In genomic region chr7:25358831-25359350, GRCh38 we compare ENCODE assay signal across 20 cellular contexts.
A peak's percentile ranks its signal among the peaks of the same experiment; 100 is the strongest.
DNase-seq lines count a peak whose midpoint lies in the region; TF ChIP-seq lines count a peak whose summit lies in the region.
"Had no signal": no experiment of that assay in that cellular context is flagged by ENCODE, and none has a peak within 500 bp of the region (broad histone marks: within the 10 kb centered on the region; RNA-seq: fewer than 3 reads in every experiment).

No MANE protein-coding gene starts in this region.

- H3K9me3 ChIP-seq in endocrine pancreas (ENCODE audit: control insufficient read depth, low read length) (no peaks in the 10 kb centered on the region), neural progenitor cell (ENCODE audit: low read depth) (no peaks in the 10 kb centered on the region), suprapubic skin (no peaks in the 10 kb centered on the region), adrenal gland (replicated peaks in 1 of 3) (no peaks in the 10 kb centered on the region)
- H3K9me3 ChIP-seq: body of pancreas, left ventricle myocardium inferior, right lobe of liver had no signal

- peak; percentile 79 for DNase-seq in G401 (ENCODE audit: low spot score)
- peak; percentile 45 for DNase-seq in NCI-H2227 (lab: John Stamatoyannopoulos, UW; ENCODE audit: unreplicated experiment)
- no peak for DNase-seq in neural progenitor cell (ENCODE audit: low spot score)
- no peak for DNase-seq in NCI-H510A (lab: John Stamatoyannopoulos, UW)
- DNase-seq in KG1 (lab: John Stamatoyannopoulos, UW): no peak
- no peak for DNase-seq in suprapubic skin (ENCODE audit: low spot score in 2 of 2)
- DNase-seq in adrenal gland: no peak
- DNase-seq: activated CD4-positive, alpha-beta T cell treated with anti-CD3 and anti-CD28 coated beads for 36 hours; activated CD8-positive, alpha-beta memory T cell treated with anti-CD3 and anti-CD28 coated beads, Interleukin-2, amount 10 ng/mL, durations not matched to agents 7 days and 5 days; body of pancreas; Calu3; IMR-90; left ventricle myocardium inferior; NCI-H524; right lobe of liver had no signal

- no peaks in the 10 kb centered on the region for H3K36me3 Mint-ChIP-seq in neural progenitor cell
- H3K36me3 Mint-ChIP-seq: activated CD8-positive, alpha-beta memory T cell treated with anti-CD3 and anti-CD28 coated beads, Interleukin-2, amount 10 ng/mL, durations not matched to agents 7 days and 5 days; activated naive CD8-positive, alpha-beta T cell had no signal

- H3K4me3 Mint-ChIP-seq in neural progenitor cell: no peak overlapping the region
- H3K4me3 Mint-ChIP-seq: activated CD4-positive, alpha-beta T cell treated with anti-CD3 and anti-CD28 coated beads for 36 hours; activated CD8-positive, alpha-beta memory T cell treated with anti-CD3 and anti-CD28 coated beads, Interleukin-2, amount 10 ng/mL, durations not matched to agents 7 days and 5 days; activated naive CD8-positive, alpha-beta T cell; activated T-helper 17 cell treated with anti-CD3 and anti-CD28 coated beads, Interleukin-2, amount 50 U/mL, for 72 hours; GM23338 had no signal

- H3K9ac ChIP-seq in endocrine pancreas (ENCODE audit: control insufficient read depth, insufficient read depth, low read length) (no peak overlapping the region), neural progenitor cell (no peak overlapping the region)

- H3K9me3 Mint-ChIP-seq in neural progenitor cell: peaks cover 9% of the 10 kb centered on the region
- H3K9me3 Mint-ChIP-seq: activated T-helper 17 cell treated with anti-CD3 and anti-CD28 coated beads, Interleukin-2, amount 50 U/mL, for 72 hours; GM23338 had no signal

- peak overlapping the region; percentile 93 for H3K4me3 ChIP-seq in endocrine pancreas (ENCODE audit: control insufficient read depth, insufficient read depth, low read length)
- no peak overlapping the region for H3K4me3 ChIP-seq in neural progenitor cell
- H3K4me3 ChIP-seq in suprapubic skin: no peak overlapping the region
- H3K4me3 ChIP-seq in adrenal gland: no peak overlapping the region
- H3K4me3 ChIP-seq: body of pancreas, coronary artery, GM23338, left ventricle myocardium inferior, right lobe of liver had no signal

- no peaks in the 10 kb centered on the region for H3F3A ChIP-seq in neural progenitor cell (ENCODE audit: low read depth)

- H3K27me3 Mint-ChIP-seq in neural progenitor cell (ENCODE audit: insufficient read depth, low read depth): peaks cover 5% of the 10 kb centered on the region
- H3K27me3 Mint-ChIP-seq: activated naive CD8-positive, alpha-beta T cell had no signal

- H3K36me3 ChIP-seq in endocrine pancreas (ENCODE audit: control insufficient read depth, insufficient read depth, low read length): no peaks in the 10 kb centered on the region
- H3K36me3 ChIP-seq in neural progenitor cell: no peaks in the 10 kb centered on the region
- H3K36me3 ChIP-seq in suprapubic skin: no peaks in the 10 kb centered on the region
- H3K36me3 ChIP-seq in adrenal gland (replicated peaks in 1 of 2): no peaks in the 10 kb centered on the region
- H3K36me3 ChIP-seq: left ventricle myocardium inferior, right lobe of liver had no signal

- H3K27me3 ChIP-seq in endocrine pancreas (ENCODE audit: control insufficient read depth, insufficient read depth, low read length) (no peaks in the 10 kb centered on the region), neural progenitor cell (no peaks in the 10 kb centered on the region), suprapubic skin (no peaks in the 10 kb centered on the region), adrenal gland (no peaks in the 10 kb centered on the region)
- H3K27me3 ChIP-seq: body of pancreas, right lobe of liver had no signal

- in situ Hi-C loops in G401 (cut with HindIII; ENCODE audit: low sequenced_read_pairs): no loop called here

- TF ChIP-seq CTCF in neural progenitor cell (IDR thresholded peaks at IDR 0.05): no peak
- no peak for TF ChIP-seq CTCF in suprapubic skin (IDR thresholded peaks at IDR 0.05)
- no peak for TF ChIP-seq CTCF in adrenal gland (IDR thresholded peaks at IDR 0.05)

- H3K27ac Mint-ChIP-seq in neural progenitor cell: peak overlapping the region; percentile 47
- H3K27ac Mint-ChIP-seq: activated CD4-positive, alpha-beta T cell treated with anti-CD3 and anti-CD28 coated beads for 36 hours; activated CD8-positive, alpha-beta memory T cell treated with anti-CD3 and anti-CD28 coated beads, Interleukin-2, amount 10 ng/mL, durations not matched to agents 7 days and 5 days; activated naive CD8-positive, alpha-beta T cell; activated T-helper 17 cell treated with anti-CD3 and anti-CD28 coated beads, Interleukin-2, amount 50 U/mL, for 72 hours; GM23338 had no signal

- intact Hi-C loops in adrenal gland (cut with DNase I): no loop called here

- no peak for TF ChIP-seq POLR2A in suprapubic skin (IDR thresholded peaks at IDR 0.05)
- TF ChIP-seq POLR2A in adrenal gland (IDR thresholded peaks at IDR 0.05): no peak

- no peaks in the 10 kb centered on the region for H3K79me2 ChIP-seq in neural progenitor cell (ENCODE audit: low read depth)

- no peak overlapping the region for H3K27ac ChIP-seq in neural progenitor cell
- no peak overlapping the region for H3K27ac ChIP-seq in suprapubic skin
- H3K27ac ChIP-seq in adrenal gland: no peak overlapping the region
- H3K27ac ChIP-seq: body of pancreas, coronary artery, left ventricle myocardium inferior, right lobe of liver had no signal

- H3K4me1 Mint-ChIP-seq in neural progenitor cell: peaks cover 23% of the 10 kb centered on the region
- H3K4me1 Mint-ChIP-seq: activated CD8-positive, alpha-beta memory T cell treated with anti-CD3 and anti-CD28 coated beads, Interleukin-2, amount 10 ng/mL, durations not matched to agents 7 days and 5 days; activated T-helper 17 cell treated with anti-CD3 and anti-CD28 coated beads, Interleukin-2, amount 50 U/mL, for 72 hours had no signal

- WGBS in suprapubic skin: 66% methylated on average over 7 of the region's 7 CpGs
- 81 to 90% (median 85%) methylated on average over 7 of the region's 7 CpGs for WGBS in adrenal gland, 4 donors

- no peak overlapping the region for H2AFZ ChIP-seq in neural progenitor cell (replicated peaks)
- H2AFZ ChIP-seq: GM23338 had no signal

- H3K4me2 ChIP-seq in neural progenitor cell: no peak overlapping the region
- H3K4me2 ChIP-seq: GM23338 had no signal

- H3K4me1 ChIP-seq in endocrine pancreas (ENCODE audit: control insufficient read depth, insufficient read depth, low read length) (peaks cover 32% of the 10 kb centered on the region), neural progenitor cell (peaks cover 7% of the 10 kb centered on the region), suprapubic skin (peaks cover 10% of the 10 kb centered on the region), adrenal gland (replicated peaks in 1 of 2) (no peaks in the 10 kb centered on the region)
- H3K4me1 ChIP-seq: left ventricle myocardium inferior, right lobe of liver had no signal

- no peaks in the 10 kb centered on the region for H4K20me1 ChIP-seq in neural progenitor cell (ENCODE audit: low read depth)

- TF ChIP-seq EP300 in suprapubic skin (IDR thresholded peaks at IDR 0.05): no peak

Comparison
In these comparisons a context has a peak if more than half of its experiments do, and no peak if none do; other contexts are left out.
1. DNase-seq: peak in G401 (single experiment) and NCI-H2227 (single experiment); none in neural progenitor cell (single experiment), NCI-H510A (single experiment), KG1 (single experiment), suprapubic skin (0 of 2) and adrenal gland (0 of 7).